Comparison of ENCODE assay signal across 1 cellular context in the genomic region with DNA sequence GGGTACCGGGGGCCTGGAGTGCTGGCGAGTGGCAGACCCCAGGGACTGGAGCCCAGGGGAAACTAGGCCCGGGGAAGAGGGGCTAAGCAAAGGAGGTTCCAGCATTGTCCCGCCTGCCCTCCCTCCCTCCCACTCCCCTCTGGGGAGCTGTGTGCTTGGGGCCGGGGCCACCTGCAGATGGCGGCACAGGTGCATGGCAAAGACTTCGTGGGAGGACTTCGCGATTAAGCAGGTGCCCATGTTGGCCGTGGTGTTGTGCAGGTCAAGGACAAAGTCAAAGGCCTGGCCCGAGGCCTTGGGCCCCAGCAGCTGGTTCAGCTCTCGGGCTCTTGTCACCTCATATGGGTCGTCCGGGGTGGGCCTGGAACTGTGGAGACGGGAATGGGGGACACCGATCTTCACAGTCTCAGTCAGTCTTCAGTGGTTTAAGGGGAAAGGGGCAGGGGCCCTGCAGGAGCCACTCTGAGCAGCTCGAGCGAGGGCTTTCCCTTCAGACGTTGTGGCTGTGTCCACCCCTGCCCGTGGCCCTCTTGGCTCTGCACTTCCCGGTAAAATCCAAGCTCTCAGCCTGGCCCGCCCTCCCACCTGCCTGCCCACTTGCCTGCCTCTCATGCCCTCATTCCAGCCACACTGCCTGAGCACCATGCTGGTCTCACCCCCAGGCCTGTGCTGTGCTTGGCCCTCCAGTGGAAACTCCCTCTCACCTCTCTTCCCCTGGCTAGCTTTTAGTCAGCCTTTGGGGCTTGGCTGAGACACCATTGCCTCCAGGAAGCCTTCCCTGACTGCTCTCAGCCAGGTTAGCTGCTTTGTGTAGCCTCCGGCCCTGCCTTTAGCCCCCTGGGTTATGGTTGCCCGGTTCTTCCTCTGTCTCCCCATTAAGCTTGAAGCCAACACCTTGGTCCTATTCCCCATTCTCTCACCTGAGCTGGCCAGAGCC.
TF ChIP-seq lines count a peak whose summit lies in the region.

No MANE protein-coding gene starts in this region.

TF ChIP-seq in GM23338, 12 proteins besides CTCF, POLR2A, EP300 and RAD21:
- no peak for TF ChIP-seq ZNF331 (CRISPR knock-in tag; IDR thresholded peaks at IDR 0.05; ENCODE audit: low read depth)
- TF ChIP-seq JUNB (IDR thresholded peaks at IDR 0.05; ENCODE audit: unreplicated experiment), result no peak
